ENCODE assay signal across 1 cellular context in the genomic region with DNA sequence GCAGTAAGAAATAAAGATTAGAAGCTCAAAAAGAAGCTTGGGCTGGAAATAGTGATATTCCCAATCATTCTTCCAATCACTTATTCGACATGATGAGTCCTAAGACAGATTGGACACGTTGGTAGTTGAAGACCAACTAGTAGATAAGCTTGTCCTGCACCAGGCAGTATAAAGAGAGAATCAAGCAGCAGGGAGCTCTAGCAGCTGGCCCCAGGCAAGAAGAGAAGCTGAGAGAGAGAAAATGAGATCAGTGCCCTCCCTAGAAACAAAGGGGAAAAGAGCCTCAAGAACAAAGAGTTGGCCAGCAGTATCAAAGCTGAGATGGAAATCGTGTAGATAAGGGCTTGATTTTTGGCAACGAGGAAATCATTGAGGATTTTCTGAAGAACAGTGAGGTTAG.
TF ChIP-seq lines count a peak whose summit lies in the region.

No MANE protein-coding gene starts in this region.

TF ChIP-seq in IMR-90, 13 proteins besides CTCF, POLR2A, EP300 and RAD21:
- TF ChIP-seq MAZ (IDR thresholded peaks at IDR 0.05; ENCODE audit: borderline replicate concordance, low read depth, low read length) (no peak), SMC3 (IDR thresholded peaks at IDR 0.05; ENCODE audit: low read depth, low read length) (no peak), FOS (IDR thresholded peaks at IDR 0.05; ENCODE audit: low read depth, low read length) (no peak), NFE2L2 (IDR thresholded peaks at IDR 0.05; ENCODE audit: low read depth, low read length) (no peak), BHLHE40 (IDR thresholded peaks at IDR 0.05; ENCODE audit: low read depth, low read length) (no peak), RFX5 (IDR thresholded peaks at IDR 0.05; ENCODE audit: low read depth, low read length) (no peak), CEBPB (IDR thresholded peaks at IDR 0.05; ENCODE audit: low read depth, low read length) (no peak), CHD1 (IDR thresholded peaks at IDR 0.05; ENCODE audit: low read depth, low read length) (no peak), MAFK (IDR thresholded peaks at IDR 0.05; ENCODE audit: low read depth, low read length) (no peak), RCOR1 (IDR thresholded peaks at IDR 0.05; ENCODE audit: insufficient replicate concordance, low read length) (no peak), MXI1 (IDR thresholded peaks at IDR 0.05; ENCODE audit: borderline replicate concordance, low read depth, low read length) (no peak)
- TF ChIP-seq, protein P1, sequence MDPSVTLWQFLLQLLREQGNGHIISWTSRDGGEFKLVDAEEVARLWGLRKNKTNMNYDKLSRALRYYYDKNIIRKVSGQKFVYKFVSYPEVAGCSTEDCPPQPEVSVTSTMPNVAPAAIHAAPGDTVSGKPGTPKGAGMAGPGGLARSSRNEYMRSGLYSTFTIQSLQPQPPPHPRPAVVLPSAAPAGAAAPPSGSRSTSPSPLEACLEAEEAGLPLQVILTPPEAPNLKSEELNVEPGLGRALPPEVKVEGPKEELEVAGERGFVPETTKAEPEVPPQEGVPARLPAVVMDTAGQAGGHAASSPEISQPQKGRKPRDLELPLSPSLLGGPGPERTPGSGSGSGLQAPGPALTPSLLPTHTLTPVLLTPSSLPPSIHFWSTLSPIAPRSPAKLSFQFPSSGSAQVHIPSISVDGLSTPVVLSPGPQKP (IDR thresholded peaks at IDR 0.05; ENCODE audit: borderline replicate concordance, low read depth, low read length): no peak
- TF ChIP-seq, protein P2, sequence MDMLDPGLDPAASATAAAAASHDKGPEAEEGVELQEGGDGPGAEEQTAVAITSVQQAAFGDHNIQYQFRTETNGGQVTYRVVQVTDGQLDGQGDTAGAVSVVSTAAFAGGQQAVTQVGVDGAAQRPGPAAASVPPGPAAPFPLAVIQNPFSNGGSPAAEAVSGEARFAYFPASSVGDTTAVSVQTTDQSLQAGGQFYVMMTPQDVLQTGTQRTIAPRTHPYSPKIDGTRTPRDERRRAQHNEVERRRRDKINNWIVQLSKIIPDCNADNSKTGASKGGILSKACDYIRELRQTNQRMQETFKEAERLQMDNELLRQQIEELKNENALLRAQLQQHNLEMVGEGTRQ (IDR thresholded peaks at IDR 0.05; ENCODE audit: low read depth, low read length): no peak
